In genomic region chr7:51289608-51290370, GRCh38 we compare ENCODE assay signal across 11 cellular contexts. TPM values are rescaled to one million over a fixed set of nuclear protein-coding genes. Genes with fewer than 3 reads are reported as not detected.
A peak's percentile ranks its signal among the peaks of the same experiment; 100 is the strongest.
DNase-seq lines count a peak whose midpoint lies in the region; FAIRE-seq and TF ChIP-seq lines count a peak whose summit lies in the region.
"Had no signal": no experiment of that assay in that cellular context is flagged by ENCODE, and none has a peak within 500 bp of the region (broad histone marks: within the 10 kb centered on the region; RNA-seq: fewer than 3 reads in every experiment).

No MANE protein-coding gene starts in this region.

- no peak overlapping the region for H3K9ac ChIP-seq in mesenchymal stem cell (ENCODE audit: low read length)
- H3K9ac ChIP-seq: SK-N-SH had no signal

- WGBS in hepatocyte (ENCODE audit: low lambda C conversion rate, missing lambda C conversion rate) = 75% methylated on average over 5 of the region's 5 CpGs
- 20 to 37% (median 33%) methylated on average over 5 of the region's 5 CpGs for WGBS in small intestine, 3 donors
- WGBS in mesenchymal stem cell = 91% methylated on average over 5 of the region's 5 CpGs

- DNase-seq in NCI-H1436 (lab: John Stamatoyannopoulos, UW) = peak; percentile 53
- no peak for DNase-seq in hepatocyte (ENCODE audit: low spot score)
- peak; percentile 19 for DNase-seq in small intestine
- no peak for DNase-seq in mesenchymal stem cell
- DNase-seq in MV-4-11 (lab: John Stamatoyannopoulos, UW) = no peak
- DNase-seq in NAMALWA (ENCODE audit: low spot score) = no peak
- DNase-seq: HFFc6; naive thymus-derived CD4-positive, alpha-beta T cell; NCI-H1048; SK-N-SH had no signal

- no peak overlapping the region for H3K18ac ChIP-seq in mesenchymal stem cell (ENCODE audit: low read depth in 1 of 2, low read length in 2 of 2)

- no peak overlapping the region for H2BK5ac ChIP-seq in mesenchymal stem cell (ENCODE audit: low read depth, low read length, poor library complexity, severe bottlenecking)

- H4K91ac ChIP-seq in mesenchymal stem cell (ENCODE audit: low read length) = no peak overlapping the region

- H3K36me3 ChIP-seq in hepatocyte (replicated peaks; ENCODE audit: insufficient read depth, low read depth) = no peaks in the 10 kb centered on the region
- no peaks in the 10 kb centered on the region for H3K36me3 ChIP-seq in small intestine (ENCODE audit: control insufficient read depth in 2 of 2, insufficient read depth in 2 of 2, low read length in 2 of 2)
- H3K36me3 ChIP-seq in mesenchymal stem cell (ENCODE audit: control insufficient read depth in 1 of 2, insufficient read depth in 2 of 2, low read depth in 1 of 2, low read length in 2 of 2) = no peaks in the 10 kb centered on the region

- no peak overlapping the region for H3K23ac ChIP-seq in mesenchymal stem cell (ENCODE audit: low read length in 2 of 2)

- no peaks in the 10 kb centered on the region for H3K79me1 ChIP-seq in mesenchymal stem cell (replicated peaks; ENCODE audit: low read length, poor library complexity, severe bottlenecking)

- no peak for FAIRE-seq in small intestine (lab: Jason Lieb, UNC)

- H3K4me3 ChIP-seq in hepatocyte (no peak overlapping the region), small intestine (ENCODE audit: low read depth in 1 of 2, low read length in 2 of 2) (no peak overlapping the region), mesenchymal stem cell (ENCODE audit: insufficient read depth in 1 of 2, low read depth in 1 of 2, low read length in 2 of 2) (no peak overlapping the region)

- H3K27ac ChIP-seq in angular gyrus (ENCODE audit: low read depth, low read length) = peak overlapping the region; percentile 98
- H3K27ac ChIP-seq in hepatocyte = peak overlapping the region; percentile 54
- peak overlapping the region in 1 of 2 donors; percentile 28 for H3K27ac ChIP-seq in small intestine (ENCODE audit: low read depth in 1 of 2, low read length in 1 of 2)
- no peak overlapping the region for H3K27ac ChIP-seq in mesenchymal stem cell (ENCODE audit: low read length, poor library complexity, severe bottlenecking)

- H2BK15ac ChIP-seq in mesenchymal stem cell (ENCODE audit: low read depth, poor library complexity, severe bottlenecking) = no peak overlapping the region

- H3K79me2 ChIP-seq in hepatocyte = peaks cover 89% of the 10 kb centered on the region

- no peak for TF ChIP-seq CTCF in hepatocyte (IDR thresholded peaks at IDR 0.05; ENCODE audit: poor library complexity)

- no peak overlapping the region for H2AK5ac ChIP-seq in mesenchymal stem cell (ENCODE audit: low read length, severe bottlenecking)

- no peaks in the 10 kb centered on the region for H3K27me3 ChIP-seq in hepatocyte
- no peaks in the 10 kb centered on the region for H3K27me3 ChIP-seq in small intestine (ENCODE audit: control insufficient read depth in 2 of 2, insufficient read depth in 2 of 2, low read length in 2 of 2)
- H3K27me3 ChIP-seq in mesenchymal stem cell (ENCODE audit: control insufficient read depth in 1 of 2, insufficient read depth in 1 of 2, low read length in 2 of 2) = peaks cover 0 to 27% of the 10 kb centered on the region in 2 experiments

- no peak overlapping the region for H2AFZ ChIP-seq in hepatocyte
- H2AFZ ChIP-seq in mesenchymal stem cell (ENCODE audit: low read depth, low read length) = no peak overlapping the region

- H3K14ac ChIP-seq in mesenchymal stem cell (ENCODE audit: low read length in 2 of 2) = no peak overlapping the region

- H3K9me3 ChIP-seq in hepatocyte (ENCODE audit: low read depth) (no peaks in the 10 kb centered on the region), small intestine (ENCODE audit: control insufficient read depth, low read depth) (no peaks in the 10 kb centered on the region), mesenchymal stem cell (ENCODE audit: control insufficient read depth, low read length) (no peaks in the 10 kb centered on the region)
- H3K9me3 ChIP-seq: SK-N-SH had no signal

- no peak overlapping the region for H2BK12ac ChIP-seq in mesenchymal stem cell (ENCODE audit: low read length in 2 of 2)

- H3K9me2 ChIP-seq in hepatocyte (replicated peaks; ENCODE audit: insufficient read depth) = no peaks in the 10 kb centered on the region

- H3K4me1 ChIP-seq in hepatocyte (ENCODE audit: insufficient read depth) (no peaks in the 10 kb centered on the region), small intestine (ENCODE audit: control insufficient read depth in 2 of 2, insufficient read depth in 1 of 2, low read depth in 1 of 2, low read length in 1 of 2) (peaks cover 0 to 12% of the 10 kb centered on the region in 2 donors), mesenchymal stem cell (ENCODE audit: control insufficient read depth, insufficient read depth, low read depth, low read length) (no peaks in the 10 kb centered on the region)

- no peak overlapping the region for H3K4ac ChIP-seq in mesenchymal stem cell (ENCODE audit: low read depth in 1 of 2, low read length in 2 of 2)

- no peak overlapping the region for H4K8ac ChIP-seq in mesenchymal stem cell (ENCODE audit: low read length)

- H4K20me1 ChIP-seq in hepatocyte (ENCODE audit: insufficient read depth, poor library complexity, severe bottlenecking) = no peaks in the 10 kb centered on the region

- no peak overlapping the region for H3K4me2 ChIP-seq in hepatocyte
- no peak overlapping the region for H3K4me2 ChIP-seq in mesenchymal stem cell (ENCODE audit: low read length, poor library complexity, severe bottlenecking)
- H3K4me2 ChIP-seq: SK-N-SH had no signal

- H2BK120ac ChIP-seq in mesenchymal stem cell (ENCODE audit: low read depth, low read length) = no peak overlapping the region

RNA-seq across cellular contexts. Expression of gene COBL, which starts 26.8 kb away (rescaled TPM):
- total RNA-seq in hepatocyte = 17.9 and 20.5 TPM in 2 replicates
- polyA plus RNA-seq in hepatocyte (7.8 and 8.6 TPM in 2 replicates), small intestine (10 to 100 TPM in 2 of 3 donors, 1 to 10 TPM in 1; 8.4 to 34.2 (median 30.8) TPM)
- 0.03 TPM for polyA plus RNA-seq in mesenchymal stem cell (2013, experiment 1 of 2)
- 0.03 TPM for polyA plus RNA-seq in mesenchymal stem cell (2013, experiment 2 of 2)
- total RNA-seq: HFFc6 had no signal
- polyA plus RNA-seq: naive thymus-derived CD4-positive, alpha-beta T cell had no signal

Comparison
In these comparisons a context has a peak if more than half of its experiments do, and no peak if none do; other contexts are left out.
1. DNase-seq: peak in NCI-H1436 (single experiment) and small intestine (single experiment); none in hepatocyte (single experiment), mesenchymal stem cell (single experiment), MV-4-11 (single experiment) and NAMALWA (single experiment).